Comparison of ENCODE assay signal across 12 cellular contexts in genomic region chr14:52834440-52834842, GRCh38. TPM values are rescaled to one million over a fixed set of nuclear protein-coding genes. Genes with fewer than 3 reads are reported as not detected.
DNase-seq lines count a peak whose midpoint lies in the region; ATAC-seq, FAIRE-seq and TF ChIP-seq lines count a peak whose summit lies in the region.
"Had no signal": no experiment of that assay in that cellular context is flagged by ENCODE, and none has a peak within 500 bp of the region (broad histone marks: within the 10 kb centered on the region; RNA-seq: fewer than 3 reads in every experiment).

No MANE protein-coding gene starts in this region.

- H3K27me3 Mint-ChIP-seq in immature natural killer cell (ENCODE audit: low read depth in 3 of 3): peaks cover 0 to 5% (median 2%) of the 10 kb centered on the region in 3 donors

- CTCF ChIA-PET in A549 (lab: Yijun Ruan, JAX): interaction anchor here (0.7 to 2.5 kb wide), 4 partner anchors 10 to 220 kb away, joined by 3 to 10 read pairs (median 5); no protein-coding TSS in a partner anchor

- H3K4me3 Mint-ChIP-seq in immature natural killer cell: no peak overlapping the region
- H3K4me3 Mint-ChIP-seq: CD4-positive, CD25-positive, alpha-beta regulatory T cell; naive thymus-derived CD8-positive, alpha-beta T cell had no signal

- peaks cover 0 to 1% (median 0%) of the 10 kb centered on the region in 6 donors for H3K9me3 Mint-ChIP-seq in immature natural killer cell
- H3K9me3 Mint-ChIP-seq: CD4-positive, CD25-positive, alpha-beta regulatory T cell; naive thymus-derived CD8-positive, alpha-beta T cell had no signal

- H3K27ac ChIP-seq in A549: peak overlapping the region; percentile 74 to 87; a peak in 4 of 6 replicates

- H3K4me2 ChIP-seq in A549: peak overlapping the region; percentile 64

- 0% methylated on average over 1 of the region's 1 CpG for WGBS in A549 (ENCODE audit: missing lambda C conversion rate)

- no peak overlapping the region for H3K27ac Mint-ChIP-seq in immature natural killer cell
- H3K27ac Mint-ChIP-seq: CD4-positive, CD25-positive, alpha-beta regulatory T cell; naive thymus-derived CD8-positive, alpha-beta T cell had no signal

- peak; percentile 24 to 68 for DNase-seq in A549 (ENCODE audit: low read depth in 1 of 2, low spot score in 1 of 2)
- peak; percentile 25 for DNase-seq in H4 (ENCODE audit: low spot score)
- peak; percentile 73 for DNase-seq in fibroblast of villous mesenchyme (ENCODE audit: low read depth)
- DNase-seq in NCI-H1048 (lab: John Stamatoyannopoulos, UW): no peak
- no peak for DNase-seq in immature natural killer cell
- DNase-seq in NCI-H2107 (lab: John Stamatoyannopoulos, UW): no peak
- DNase-seq: CD4-positive, CD25-positive, alpha-beta regulatory T cell; hypothalamus; naive thymus-derived CD8-positive, alpha-beta T cell; stimulated activated CD4-positive, alpha-beta T cell treated with anti-CD3 and anti-CD28 coated beads, Interleukin-15, amount 100 ng/mL, for 24 hours had no signal

- H3K4me1 Mint-ChIP-seq in immature natural killer cell: no peaks in the 10 kb centered on the region
- H3K4me1 Mint-ChIP-seq: CD4-positive, CD25-positive, alpha-beta regulatory T cell had no signal

- ATAC-seq in A549 (peak; percentile 67 to 69; a peak in 5 of 6 replicates), SK-N-SH treated with all-trans-retinoic acid at 6 μM for 48 hours (peak; percentile 81), HG02840 (IDR thresholded peaks at IDR 0.05; ENCODE audit: low FRiP score, unreplicated experiment) (no peak)
- ATAC-seq: naive thymus-derived CD8-positive, alpha-beta T cell had no signal

- H3K9me3 ChIP-seq in A549: no peaks in the 10 kb centered on the region

- TF ChIP-seq RAD21 in A549 (conservative IDR thresholded peaks at IDR 0.05 in 1 of 2, IDR thresholded peaks at IDR 0.05 in 1 of 2): no peak

- H3K4me1 ChIP-seq in A549: peaks cover 28% of the 10 kb centered on the region

- no peak for TF ChIP-seq EP300 in A549 (IDR thresholded peaks at IDR 0.05)

- H3K36me3 Mint-ChIP-seq in immature natural killer cell: no peaks in the 10 kb centered on the region
- H3K36me3 Mint-ChIP-seq: CD4-positive, CD25-positive, alpha-beta regulatory T cell; naive thymus-derived CD8-positive, alpha-beta T cell had no signal

- peak; percentile 74 for FAIRE-seq in A549 (lab: Jason Lieb, UNC)

- H3K4me3 ChIP-seq in A549 (no peak overlapping the region), fibroblast of villous mesenchyme (ENCODE audit: low read depth, low read length) (no peak overlapping the region)

- TF ChIP-seq CTCF in A549 (IDR thresholded peaks at IDR 0.05) (no peak), fibroblast of villous mesenchyme (IDR thresholded peaks at IDR 0.05; ENCODE audit: insufficient read depth, low read depth, low read length) (no peak)

- POLR2A ChIA-PET in A549 (lab: Yijun Ruan, JAX): no interaction called here

- TF ChIP-seq POLR2A in A549 (IDR thresholded peaks at IDR 0.05; ENCODE audit: low read length): no peak

TF ChIP-seq in A549, 52 proteins besides CTCF, POLR2A, EP300 and RAD21:
- TF ChIP-seq NFE2L2 (conservative IDR thresholded peaks at IDR 0.05; ENCODE audit: low read length) (0 out of 2 replicates have a peak, but pooled peaks have one; percentile 9), FOSL2 (IDR thresholded peaks at IDR 0.05) (no peak), FOSL2 (CRISPR knock-in tag; IDR thresholded peaks at IDR 0.05) (peak; percentile 71), GATA3 (IDR thresholded peaks at IDR 0.05; ENCODE audit: borderline replicate concordance) (0 out of 2 replicates have a peak, but pooled peaks have one; percentile 35), MAFK (IDR thresholded peaks at IDR 0.05; ENCODE audit: partially characterized antibody) (peak; percentile 80), CBX8 (IDR thresholded peaks at IDR 0.05) (no peak)

TF ChIP-seq in SK-N-SH treated with all-trans-retinoic acid at 6 μM for 48 hours, 23 proteins besides CTCF, POLR2A, EP300 and RAD21 (continues in another document):
- TF ChIP-seq ARNTL (CRISPR knock-in tag; IDR thresholded peaks at IDR 0.05; ENCODE audit: borderline replicate concordance, low read depth) (no peak), BACH2 (CRISPR knock-in tag; IDR thresholded peaks at IDR 0.05; ENCODE audit: borderline replicate concordance) (peak; percentile 79; the same call in 1 of the 2 replicates), CSDC2 (CRISPR knock-in tag; IDR thresholded peaks at IDR 0.05) (no peak), ZFP30 (CRISPR knock-in tag; IDR thresholded peaks at IDR 0.05) (no peak), TCF4 (CRISPR knock-in tag; IDR thresholded peaks at IDR 0.05; ENCODE audit: borderline replicate concordance) (peak; percentile 87), CSRNP3 (CRISPR knock-in tag; IDR thresholded peaks at IDR 0.05) (peak; percentile 71; the same call in 1 of the 2 replicates), SNAI2 (CRISPR knock-in tag; IDR thresholded peaks at IDR 0.05) (no peak), ISL1 (CRISPR knock-in tag; IDR thresholded peaks at IDR 0.05) (peak; percentile 99), ZNF565 (CRISPR knock-in tag; conservative IDR thresholded peaks at IDR 0.05; ENCODE audit: low read depth) (0 out of 2 replicates have a peak, but pooled peaks have one; percentile 49), ESRRG (CRISPR knock-in tag; IDR thresholded peaks at IDR 0.05) (peak; percentile 83; the same call in 1 of the 2 replicates), ZFP3 (CRISPR knock-in tag; IDR thresholded peaks at IDR 0.05) (no peak), ZC3H10 (CRISPR knock-in tag; IDR thresholded peaks at IDR 0.05) (no peak), ZNF70 (CRISPR knock-in tag; IDR thresholded peaks at IDR 0.05) (no peak), OSR1 (CRISPR knock-in tag; IDR thresholded peaks at IDR 0.05) (no peak), PATZ1 (CRISPR knock-in tag; IDR thresholded peaks at IDR 0.05; ENCODE audit: borderline replicate concordance) (peak; percentile 51), ZNF8 (CRISPR knock-in tag; IDR thresholded peaks at IDR 0.05) (peak; percentile 51), RARB (CRISPR knock-in tag; IDR thresholded peaks at IDR 0.05) (no peak), TSHZ2 (CRISPR knock-in tag; IDR thresholded peaks at IDR 0.05) (peak; percentile 40; the same call in 1 of the 2 replicates)

RNA-seq across cellular contexts. Expression of gene GNPNAT1, which starts 43.0 kb away (rescaled TPM):
- 56.9 and 74.3 TPM in 2 replicates for polyA plus RNA-seq in A549 (2011; rRNA removed)
- polyA plus RNA-seq in A549 (2012; cell fraction: cytosol; rRNA removed): 17.4 and 20.2 TPM in 2 replicates
- 6.9 and 12.3 TPM in 2 replicates for polyA plus RNA-seq in A549 (2012; cell fraction: nucleus; rRNA removed)
- polyA plus RNA-seq in A549 (2017; fragmentation: RNase III; extraction: RNeasy Plus Mini Kit Qiagen cat#74134 plus additional on column Dnase treatment): 47.4 to 49.5 TPM (median 48.6 TPM) in 3 replicates
- 25.9 and 29.4 TPM in 2 replicates for polyA minus RNA-seq in A549 (2011; rRNA and poly(A)+ RNA removed)
- total RNA-seq in H4 (2014; rRNA removed; shearing (Covaris generic)): 19.3 and 25.6 TPM in 2 replicates
- 23.8 and 31.1 TPM in 2 replicates for total RNA-seq in fibroblast of villous mesenchyme
- 10 to 100 TPM in 1 of 3 donors, 1 to 10 TPM in 2; 2.4 to 11.2 (median 6.5) TPM for polyA plus RNA-seq in immature natural killer cell

Comparison
In these comparisons a context has a peak if more than half of its experiments do, and no peak if none do; other contexts are left out.
1. DNase-seq: peak in A549 (2 of 2), H4 (single experiment) and fibroblast of villous mesenchyme (single experiment); none in NCI-H1048 (single experiment), immature natural killer cell (0 of 3) and NCI-H2107 (single experiment).